ENCODE assay signal across 12 cellular contexts in genomic region chr4:113248320-113248719, GRCh38.
DNase-seq lines count a peak whose midpoint lies in the region; ATAC-seq and TF ChIP-seq lines count a peak whose summit lies in the region.
"Had no signal": no experiment of that assay in that cellular context is flagged by ENCODE, and none has a peak within 500 bp of the region (broad histone marks: within the 10 kb centered on the region; RNA-seq: fewer than 3 reads in every experiment).

No MANE protein-coding gene starts in this region.

- TF ChIP-seq CTCF in 22Rv1 (IDR thresholded peaks at IDR 0.05) = peak; percentile 52
- TF ChIP-seq CTCF in endodermal cell (conservative IDR thresholded peaks at IDR 0.05) = peak; percentile 84

- peaks cover 6% of the 10 kb centered on the region for H3K9me3 ChIP-seq in endodermal cell (ENCODE audit: control insufficient read depth, low read length)

- in situ Hi-C loops in G401 (cut with HindIII; ENCODE audit: low sequenced_read_pairs) = no loop called here

- ATAC-seq in GM21526 (IDR thresholded peaks at IDR 0.05; ENCODE audit: low FRiP score, unreplicated experiment) = no peak

- no peak overlapping the region for H3K9ac ChIP-seq in endodermal cell (ENCODE audit: extremely low read depth, low read length, poor library complexity, severe bottlenecking)

- 81 to 87% methylated on average over 5 of the region's 5 CpGs for WGBS in endodermal cell (ENCODE audit: insufficient coverage in 1 of 2, insufficient read length in 1 of 2), 2 experiments

- H3K9me3 Mint-ChIP-seq in endodermal cell = peaks cover 9% of the 10 kb centered on the region

- no peaks in the 10 kb centered on the region for H3K4me1 ChIP-seq in endodermal cell (ENCODE audit: control insufficient read depth, insufficient read depth, low read length)

- peak overlapping the region; percentile 26 for H3K27ac Mint-ChIP-seq in endodermal cell
- H3K27ac Mint-ChIP-seq: B cell had no signal

- H3K36me3 Mint-ChIP-seq in endodermal cell (ENCODE audit: low read depth) = peaks cover 46% of the 10 kb centered on the region
- H3K36me3 Mint-ChIP-seq: naive B cell had no signal

- H3K27ac ChIP-seq in 22Rv1 = no peak overlapping the region
- H3K27ac ChIP-seq in endodermal cell (ENCODE audit: low read depth, low read length) = no peak overlapping the region

- peaks cover 46% of the 10 kb centered on the region for H3K36me3 ChIP-seq in endodermal cell (ENCODE audit: control insufficient read depth, insufficient read depth, low read length)

- H3K4me3 Mint-ChIP-seq in endodermal cell = no peak overlapping the region
- H3K4me3 Mint-ChIP-seq: B cell, naive B cell had no signal

- H3K4me1 Mint-ChIP-seq in endodermal cell = peaks cover 5% of the 10 kb centered on the region
- H3K4me1 Mint-ChIP-seq: B cell, naive B cell had no signal

- no peaks in the 10 kb centered on the region for H3K27me3 Mint-ChIP-seq in endodermal cell (ENCODE audit: insufficient read depth)
- H3K27me3 Mint-ChIP-seq: B cell had no signal

- no peak overlapping the region for H3K4me3 ChIP-seq in endodermal cell (ENCODE audit: low read length)

- H3K27me3 ChIP-seq in endodermal cell (ENCODE audit: control insufficient read depth, insufficient read depth, low read length, poor library complexity, severe bottlenecking) = no peaks in the 10 kb centered on the region

- DNase-seq in G401 (ENCODE audit: low spot score) (peak; percentile 44), NAMALWA (ENCODE audit: low spot score) (peak; percentile 3), endodermal cell (peak; percentile 93), NCI-H345 treated with DMSO at 0.1 percent for 48 hours (lab: John Stamatoyannopoulos, UW; ENCODE audit: unreplicated experiment) (no peak)
- no peak for DNase-seq in effector CD8-positive, alpha-beta T cell (lab: John Stamatoyannopoulos, UW)
- no peak for DNase-seq in stimulated activated CD4-positive, alpha-beta T cell treated with anti-CD3 and anti-CD28 coated beads, Interleukin-4, amount 100 ng/mL, for 24 hours
- DNase-seq: activated CD4-positive, CD25-positive, alpha-beta regulatory T cell treated with anti-CD3 and anti-CD28 coated beads, Interleukin-2, amount 50 U/mL, for 72 hours; naive B cell; NCI-H1417 treated with DMSO at 0.1 percent for 48 hours had no signal

Comparison
In these comparisons a context has a peak if more than half of its experiments do, and no peak if none do; other contexts are left out.
1. DNase-seq: peak in G401 (single experiment), NAMALWA (single experiment) and endodermal cell (single experiment); none in effector CD8-positive, alpha-beta T cell (single experiment), NCI-H345 treated with DMSO at 0.1 percent for 48 hours (single experiment) and stimulated activated CD4-positive, alpha-beta T cell treated with anti-CD3 and anti-CD28 coated beads, Interleukin-4, amount 100 ng/mL, for 24 hours (single experiment).